Comparison of ENCODE assay signal across 2 cellular contexts in genomic region chr9:129629251-129629650, GRCh38.
TF ChIP-seq lines count a peak whose summit lies in the region.

No MANE protein-coding gene starts in this region.

TF ChIP-seq in GM12878, 131 proteins besides CTCF, POLR2A, EP300 and RAD21:
- TF ChIP-seq, protein P1, sequence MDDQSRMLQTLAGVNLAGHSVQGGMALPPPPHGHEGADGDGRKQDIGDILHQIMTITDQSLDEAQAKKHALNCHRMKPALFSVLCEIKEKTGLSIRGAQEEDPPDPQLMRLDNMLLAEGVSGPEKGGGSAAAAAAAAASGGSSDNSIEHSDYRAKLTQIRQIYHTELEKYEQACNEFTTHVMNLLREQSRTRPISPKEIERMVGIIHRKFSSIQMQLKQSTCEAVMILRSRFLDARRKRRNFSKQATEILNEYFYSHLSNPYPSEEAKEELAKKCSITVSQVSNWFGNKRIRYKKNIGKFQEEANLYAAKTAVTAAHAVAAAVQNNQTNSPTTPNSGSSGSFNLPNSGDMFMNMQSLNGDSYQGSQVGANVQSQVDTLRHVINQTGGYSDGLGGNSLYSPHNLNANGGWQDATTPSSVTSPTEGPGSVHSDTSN (IDR thresholded peaks at IDR 0.05; ENCODE audit: insufficient replicate concordance, low read depth, low read length), result no peak
- TF ChIP-seq STAT1 (conservative IDR thresholded peaks at IDR 0.05) (no peak), BMI1 (IDR thresholded peaks at IDR 0.05; ENCODE audit: borderline replicate concordance) (no peak), ATF7 (IDR thresholded peaks at IDR 0.05; ENCODE audit: low read depth) (no peak), RBBP5 (conservative IDR thresholded peaks at IDR 0.05) (no peak), NFIC (IDR thresholded peaks at IDR 0.05; ENCODE audit: low read depth, low read length) (no peak), HCFC1 (IDR thresholded peaks at IDR 0.05; ENCODE audit: low read length) (no peak), MYB (IDR thresholded peaks at IDR 0.05; ENCODE audit: borderline replicate concordance, low read depth, low read length) (no peak), SMARCA5 (IDR thresholded peaks at IDR 0.05) (no peak), FOS (IDR thresholded peaks at IDR 0.05; ENCODE audit: borderline replicate concordance, extremely low read depth, insufficient read length) (no peak), KLF5 (IDR thresholded peaks at IDR 0.05; ENCODE audit: partially characterized antibody) (no peak), PKNOX1 (IDR thresholded peaks at IDR 0.05) (no peak)
- TF ChIP-seq, protein P2, sequence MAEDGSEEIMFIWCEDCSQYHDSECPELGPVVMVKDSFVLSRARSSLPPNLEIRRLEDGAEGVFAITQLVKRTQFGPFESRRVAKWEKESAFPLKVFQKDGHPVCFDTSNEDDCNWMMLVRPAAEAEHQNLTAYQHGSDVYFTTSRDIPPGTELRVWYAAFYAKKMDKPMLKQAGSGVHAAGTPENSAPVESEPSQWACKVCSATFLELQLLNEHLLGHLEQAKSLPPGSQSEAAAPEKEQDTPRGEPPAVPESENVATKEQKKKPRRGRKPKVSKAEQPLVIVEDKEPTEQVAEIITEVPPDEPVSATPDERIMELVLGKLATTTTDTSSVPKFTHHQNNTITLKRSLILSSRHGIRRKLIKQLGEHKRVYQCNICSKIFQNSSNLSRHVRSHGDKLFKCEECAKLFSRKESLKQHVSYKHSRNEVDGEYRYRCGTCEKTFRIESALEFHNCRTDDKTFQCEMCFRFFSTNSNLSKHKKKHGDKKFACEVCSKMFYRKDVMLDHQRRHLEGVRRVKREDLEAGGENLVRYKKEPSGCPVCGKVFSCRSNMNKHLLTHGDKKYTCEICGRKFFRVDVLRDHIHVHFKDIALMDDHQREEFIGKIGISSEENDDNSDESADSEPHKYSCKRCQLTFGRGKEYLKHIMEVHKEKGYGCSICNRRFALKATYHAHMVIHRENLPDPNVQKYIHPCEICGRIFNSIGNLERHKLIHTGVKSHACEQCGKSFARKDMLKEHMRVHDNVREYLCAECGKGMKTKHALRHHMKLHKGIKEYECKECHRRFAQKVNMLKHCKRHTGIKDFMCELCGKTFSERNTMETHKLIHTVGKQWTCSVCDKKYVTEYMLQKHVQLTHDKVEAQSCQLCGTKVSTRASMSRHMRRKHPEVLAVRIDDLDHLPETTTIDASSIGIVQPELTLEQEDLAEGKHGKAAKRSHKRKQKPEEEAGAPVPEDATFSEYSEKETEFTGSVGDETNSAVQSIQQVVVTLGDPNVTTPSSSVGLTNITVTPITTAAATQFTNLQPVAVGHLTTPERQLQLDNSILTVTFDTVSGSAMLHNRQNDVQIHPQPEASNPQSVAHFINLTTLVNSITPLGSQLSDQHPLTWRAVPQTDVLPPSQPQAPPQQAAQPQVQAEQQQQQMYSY (CRISPR knock-in tag; IDR thresholded peaks at IDR 0.05), result no peak

TF ChIP-seq in GM23338, 12 proteins besides CTCF, POLR2A, EP300 and RAD21:
- TF ChIP-seq, protein P3, sequence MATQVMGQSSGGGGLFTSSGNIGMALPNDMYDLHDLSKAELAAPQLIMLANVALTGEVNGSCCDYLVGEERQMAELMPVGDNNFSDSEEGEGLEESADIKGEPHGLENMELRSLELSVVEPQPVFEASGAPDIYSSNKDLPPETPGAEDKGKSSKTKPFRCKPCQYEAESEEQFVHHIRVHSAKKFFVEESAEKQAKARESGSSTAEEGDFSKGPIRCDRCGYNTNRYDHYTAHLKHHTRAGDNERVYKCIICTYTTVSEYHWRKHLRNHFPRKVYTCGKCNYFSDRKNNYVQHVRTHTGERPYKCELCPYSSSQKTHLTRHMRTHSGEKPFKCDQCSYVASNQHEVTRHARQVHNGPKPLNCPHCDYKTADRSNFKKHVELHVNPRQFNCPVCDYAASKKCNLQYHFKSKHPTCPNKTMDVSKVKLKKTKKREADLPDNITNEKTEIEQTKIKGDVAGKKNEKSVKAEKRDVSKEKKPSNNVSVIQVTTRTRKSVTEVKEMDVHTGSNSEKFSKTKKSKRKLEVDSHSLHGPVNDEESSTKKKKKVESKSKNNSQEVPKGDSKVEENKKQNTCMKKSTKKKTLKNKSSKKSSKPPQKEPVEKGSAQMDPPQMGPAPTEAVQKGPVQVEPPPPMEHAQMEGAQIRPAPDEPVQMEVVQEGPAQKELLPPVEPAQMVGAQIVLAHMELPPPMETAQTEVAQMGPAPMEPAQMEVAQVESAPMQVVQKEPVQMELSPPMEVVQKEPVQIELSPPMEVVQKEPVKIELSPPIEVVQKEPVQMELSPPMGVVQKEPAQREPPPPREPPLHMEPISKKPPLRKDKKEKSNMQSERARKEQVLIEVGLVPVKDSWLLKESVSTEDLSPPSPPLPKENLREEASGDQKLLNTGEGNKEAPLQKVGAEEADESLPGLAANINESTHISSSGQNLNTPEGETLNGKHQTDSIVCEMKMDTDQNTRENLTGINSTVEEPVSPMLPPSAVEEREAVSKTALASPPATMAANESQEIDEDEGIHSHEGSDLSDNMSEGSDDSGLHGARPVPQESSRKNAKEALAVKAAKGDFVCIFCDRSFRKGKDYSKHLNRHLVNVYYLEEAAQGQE (IDR thresholded peaks at IDR 0.05; ENCODE audit: unreplicated experiment), result no peak
- no peak for TF ChIP-seq EZH2phosphoT487 (IDR thresholded peaks at IDR 0.05; ENCODE audit: unreplicated experiment)
- no peak for TF ChIP-seq EZH2 (IDR thresholded peaks at IDR 0.05; ENCODE audit: low read depth, unreplicated experiment)
- TF ChIP-seq JUNB (IDR thresholded peaks at IDR 0.05; ENCODE audit: unreplicated experiment), result no peak
- no peak for TF ChIP-seq STAT1 (IDR thresholded peaks at IDR 0.05; ENCODE audit: unreplicated experiment)
- no peak for TF ChIP-seq ZNF462 (CRISPR knock-in tag; IDR thresholded peaks at IDR 0.05)
- no peak for TF ChIP-seq NANOG (IDR thresholded peaks at IDR 0.05; ENCODE audit: borderline replicate concordance)
- no peak for TF ChIP-seq ZNF331 (CRISPR knock-in tag; IDR thresholded peaks at IDR 0.05; ENCODE audit: low read depth)
- TF ChIP-seq CREB1 (CRISPR knock-in tag; IDR thresholded peaks at IDR 0.05; ENCODE audit: low read depth), result no peak
- no peak for TF ChIP-seq ETS1 (IDR thresholded peaks at IDR 0.05)
- TF ChIP-seq ZNF114 (CRISPR knock-in tag; IDR thresholded peaks at IDR 0.05), result no peak
- TF ChIP-seq POLR2AphosphoS5 (IDR thresholded peaks at IDR 0.05; ENCODE audit: low read depth), result no peak
